11 cellular contexts compared by ENCODE assay signal in the genomic region with DNA sequence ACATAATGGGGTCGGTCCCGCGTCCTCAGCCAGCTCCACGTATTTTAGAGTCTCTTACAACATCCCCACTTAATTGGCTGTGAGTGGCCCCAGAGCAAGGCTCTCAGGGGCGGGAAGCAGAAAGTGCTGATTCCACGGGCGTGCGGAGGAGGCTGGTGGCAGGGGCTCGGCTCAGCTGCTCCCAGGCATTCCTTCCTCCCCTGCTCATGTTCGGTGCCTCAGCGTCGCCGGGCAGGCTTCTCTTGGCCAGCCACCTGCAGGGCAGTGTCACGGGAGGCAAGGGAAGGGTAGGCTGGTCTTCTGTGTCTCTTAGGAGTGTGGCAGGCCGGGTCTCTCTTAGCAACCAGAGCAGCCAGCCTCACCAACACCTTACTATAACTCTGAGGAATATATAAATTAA. TPM values are rescaled to one million over a fixed set of nuclear protein-coding genes. Genes with fewer than 3 reads are reported as not detected.
DNase-seq lines count a peak whose midpoint lies in the region; ATAC-seq, FAIRE-seq and TF ChIP-seq lines count a peak whose summit lies in the region.
"Had no signal": no experiment of that assay in that cellular context is flagged by ENCODE, and none has a peak within 500 bp of the region (broad histone marks: within the 10 kb centered on the region; RNA-seq: fewer than 3 reads in every experiment).

No MANE protein-coding gene starts in this region.

- TF ChIP-seq CTCF in AG04450 (IDR thresholded peaks at IDR 0.05; ENCODE audit: low read depth, low read length), result no peak
- no peak for TF ChIP-seq CTCF in WTC11 (IDR thresholded peaks at IDR 0.05)
- no peak for TF ChIP-seq CTCF in cardiac muscle cell (IDR thresholded peaks at IDR 0.05; ENCODE audit: low read depth, low read length)
- no peak for TF ChIP-seq CTCF in pancreas (IDR thresholded peaks at IDR 0.05)

- H3K27me3 Mint-ChIP-seq in WTC11 (ENCODE audit: low read depth), result no peaks in the 10 kb centered on the region
- no peaks in the 10 kb centered on the region for H3K27me3 Mint-ChIP-seq in activated T-cell treated with anti-CD3 and anti-CD28 coated beads, Interleukin-2, amount 50 U/mL, for 72 hours (ENCODE audit: low read depth)

- no peak overlapping the region for H3K4me3 Mint-ChIP-seq in WTC11
- H3K4me3 Mint-ChIP-seq in activated T-cell treated with anti-CD3 and anti-CD28 coated beads, Interleukin-2, amount 50 U/mL, for 72 hours, result no peak overlapping the region
- H3K4me3 Mint-ChIP-seq: CD4-positive, CD25-positive, alpha-beta regulatory T cell had no signal

- H3K4me1 Mint-ChIP-seq in WTC11, result peaks cover 33% of the 10 kb centered on the region
- H3K4me1 Mint-ChIP-seq in activated T-cell treated with anti-CD3 and anti-CD28 coated beads, Interleukin-2, amount 50 U/mL, for 72 hours (ENCODE audit: low read depth), result peaks cover 9% of the 10 kb centered on the region

- H3K9me3 ChIP-seq in AG04450 (ENCODE audit: control insufficient read depth, insufficient read depth, low read length), result peaks cover 5% of the 10 kb centered on the region; the same call in 1 of the 2 replicates
- no peaks in the 10 kb centered on the region for H3K9me3 ChIP-seq in cardiac muscle cell (ENCODE audit: low read depth)
- no peaks in the 10 kb centered on the region for H3K9me3 ChIP-seq in pancreas

- H3K4me1 ChIP-seq in cardiac muscle cell (ENCODE audit: low read depth), result no peaks in the 10 kb centered on the region
- peaks cover 16 to 19% (median 19%) of the 10 kb centered on the region in 3 donors for H3K4me1 ChIP-seq in pancreas

- no peak for DNase-seq in AG04450 (ENCODE audit: low read depth, low spot score)
- DNase-seq in WTC11 (ENCODE audit: low spot score), result peak; percentile 28
- peak; percentile 40 to 62 for DNase-seq in cardiac muscle cell (ENCODE audit: low read depth in 1 of 2, low spot score in 1 of 2)
- peak in 5 of 6 donors; percentile 43 to 71 (median 57) for DNase-seq in pancreas
- no peak for DNase-seq in activated T-cell treated with anti-CD3 and anti-CD28 coated beads, Interleukin-2, amount 50 U/mL, for 72 hours
- DNase-seq in HEK293T (ENCODE audit: extremely low spot score), result no peak
- no peak for DNase-seq in DMS79 treated with DMSO at 0.1 percent for 48 hours (lab: John Stamatoyannopoulos, UW)
- no peak for DNase-seq in NCI-H2029 (lab: John Stamatoyannopoulos, UW)
- DNase-seq: activated CD4-positive, alpha-beta T cell treated with anti-CD3 and anti-CD28 coated beads, Interleukin-2, amount 50 U/mL, for 1 hour; CD4-positive, CD25-positive, alpha-beta regulatory T cell; NCI-H510A treated with DMSO at 0.1 percent for 48 hours had no signal

- H3K9me3 Mint-ChIP-seq in WTC11, result no peaks in the 10 kb centered on the region
- no peaks in the 10 kb centered on the region for H3K9me3 Mint-ChIP-seq in activated T-cell treated with anti-CD3 and anti-CD28 coated beads, Interleukin-2, amount 50 U/mL, for 72 hours
- H3K9me3 Mint-ChIP-seq: CD4-positive, CD25-positive, alpha-beta regulatory T cell had no signal

- peaks cover 3% of the 10 kb centered on the region for H3K36me3 Mint-ChIP-seq in WTC11
- no peaks in the 10 kb centered on the region for H3K36me3 Mint-ChIP-seq in activated T-cell treated with anti-CD3 and anti-CD28 coated beads, Interleukin-2, amount 50 U/mL, for 72 hours (ENCODE audit: insufficient read depth in 2 of 2)

- peak overlapping the region; percentile 65 for H3K27ac Mint-ChIP-seq in WTC11
- H3K27ac Mint-ChIP-seq in activated T-cell treated with anti-CD3 and anti-CD28 coated beads, Interleukin-2, amount 50 U/mL, for 72 hours, result no peak overlapping the region
- H3K27ac Mint-ChIP-seq: CD4-positive, CD25-positive, alpha-beta regulatory T cell had no signal

- H3K27me3 ChIP-seq in AG04450 (ENCODE audit: control insufficient read depth, insufficient read depth, low read length) (no peaks in the 10 kb centered on the region), cardiac muscle cell (no peaks in the 10 kb centered on the region), pancreas (no peaks in the 10 kb centered on the region)

- WGBS in pancreas, 2 donors, result 24 to 33% methylated on average over 15 of the region's 15 CpGs

- H3K27ac ChIP-seq in AG04450 (ENCODE audit: low read depth, low read length) (peak overlapping the region; percentile 93), cardiac muscle cell (no peak overlapping the region), pancreas (peak overlapping the region; percentile 91 to 97 (median 94))

- no peak for FAIRE-seq in pancreas (lab: Jason Lieb, UNC)

- H3K36me3 ChIP-seq in cardiac muscle cell (peaks cover 5% of the 10 kb centered on the region), pancreas (no peaks in the 10 kb centered on the region)

- CTCF ChIA-PET in AG04450 (lab: Charles Lee) (no interaction called here), WTC11 (lab: Charles Lee) (interaction anchor here (0.6 to 2.0 kb wide), 3 partner anchors 54 to 355 kb away, joined by 3 to 8 read pairs (median 4); a partner anchor contains a TSS), HEK293T (lab: Yijun Ruan, JAX) (no interaction called here)

- H3K4me3 ChIP-seq in AG04450 (ENCODE audit: low read depth, low read length) (no peak overlapping the region), cardiac muscle cell (no peak overlapping the region), pancreas (no peak overlapping the region)

- POLR2A ChIA-PET in AG04450 (lab: Yijun Ruan, JAX) (interaction anchor here (1.7 to 1.8 kb wide), 2 partner anchors 16 to 54 kb away, joined by 7 to 11 read pairs; a partner anchor contains a TSS), WTC11 (lab: Charles Lee) (interaction anchor here (1.6 kb wide), 1 partner anchor 259 kb away, joined by 5 read pairs; a partner anchor contains a TSS), HEK293T (lab: Yijun Ruan, JAX) (no interaction called here)

- intact Hi-C loops in pancreas (cut with DNase I), result loop anchor here in 1 of 3 donors (10.0 kb wide), 1 partner anchor 71 kb away; no protein-coding TSS in a partner anchor

- ATAC-seq in WTC11 (peak; percentile 45), pancreas (peak; percentile 31 to 54 (median 50))
- ATAC-seq in activated T-cell treated with anti-CD3 and anti-CD28 coated beads, Interleukin-2, amount 50 U/mL, for 72 hours (replicated peaks in 1 of 2), result no peak

TF ChIP-seq in WTC11, 78 proteins besides CTCF, POLR2A, EP300 and RAD21 (continues in another document):
- TF ChIP-seq, protein P1, sequence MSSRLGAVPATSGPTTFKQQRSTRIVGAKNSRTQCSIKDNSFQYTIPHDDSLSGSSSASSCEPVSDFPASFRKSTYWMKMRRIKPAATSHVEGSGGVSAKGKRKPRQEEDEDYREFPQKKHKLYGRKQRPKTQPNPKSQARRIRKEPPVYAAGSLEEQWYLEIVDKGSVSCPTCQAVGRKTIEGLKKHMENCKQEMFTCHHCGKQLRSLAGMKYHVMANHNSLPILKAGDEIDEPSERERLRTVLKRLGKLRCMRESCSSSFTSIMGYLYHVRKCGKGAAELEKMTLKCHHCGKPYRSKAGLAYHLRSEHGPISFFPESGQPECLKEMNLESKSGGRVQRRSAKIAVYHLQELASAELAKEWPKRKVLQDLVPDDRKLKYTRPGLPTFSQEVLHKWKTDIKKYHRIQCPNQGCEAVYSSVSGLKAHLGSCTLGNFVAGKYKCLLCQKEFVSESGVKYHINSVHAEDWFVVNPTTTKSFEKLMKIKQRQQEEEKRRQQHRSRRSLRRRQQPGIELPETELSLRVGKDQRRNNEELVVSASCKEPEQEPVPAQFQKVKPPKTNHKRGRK (CRISPR knock-in tag; IDR thresholded peaks at IDR 0.05; ENCODE audit: borderline replicate concordance), result no peak

TF ChIP-seq in HEK293T, 16 proteins besides CTCF, POLR2A, EP300 and RAD21:
- TF ChIP-seq BHLHE40 (IDR thresholded peaks at IDR 0.05; ENCODE audit: borderline replicate concordance) (no peak), L3MBTL2 (conservative IDR thresholded peaks at IDR 0.05) (no peak), FOXA1 (IDR thresholded peaks at IDR 0.05) (no peak), CTBP1 (IDR thresholded peaks at IDR 0.05; ENCODE audit: borderline replicate concordance) (no peak), HDGF (IDR thresholded peaks at IDR 0.05; ENCODE audit: borderline replicate concordance) (no peak), ARNT (IDR thresholded peaks at IDR 0.05) (no peak), ELF4 (IDR thresholded peaks at IDR 0.05) (no peak), ZNF384 (IDR thresholded peaks at IDR 0.05) (no peak), FOXM1 (IDR thresholded peaks at IDR 0.05; ENCODE audit: borderline replicate concordance) (no peak), NFRKB (IDR thresholded peaks at IDR 0.05) (no peak)

RNA-seq across cellular contexts. Expression of a gene that starts 33.8 kb away (rescaled TPM):
- polyA plus RNA-seq in AG04450 (2011; rRNA removed) (3.5 and 4.4 TPM in 2 replicates), cardiac muscle cell (0.36 and 1.4 TPM in 2 replicates), pancreas (10 to 100 TPM in 1 of 2 donors, 1 to 10 TPM in 1; 10.0 to 12.2 TPM)
- polyA minus RNA-seq in AG04450 (2011; rRNA and poly(A)+ RNA removed), result 3.6 and 4.8 TPM in 2 replicates
- total RNA-seq in WTC11 (2021) (1.9 to 2.2 TPM (median 2.0 TPM) in 3 replicates), cardiac muscle cell (0.21 and 0.27 TPM in 2 replicates), pancreas (10 to 100 TPM in 3 of 6 donors, 1 to 10 TPM in 3; 6.9 to 14.3 (median 11.0) TPM)
- total RNA-seq in activated T-cell treated with anti-CD3 and anti-CD28 coated beads, Interleukin-2, amount 50 U/mL, for 72 hours, result 10 to 100 TPM; 23.7 to 30.0 TPM

RNA-seq across cellular contexts. Expression of a gene that starts 53.5 kb away (rescaled TPM):
- polyA plus RNA-seq in AG04450 (2011; rRNA removed) (65.2 and 77.5 TPM in 2 replicates), cardiac muscle cell (185 and 213 TPM in 2 replicates), pancreas (10 to 100 TPM; 50.3 to 51.2 TPM)
- 136 and 167 TPM in 2 replicates for polyA minus RNA-seq in AG04450 (2011; rRNA and poly(A)+ RNA removed)
- total RNA-seq in WTC11 (2021) (62.8 to 66.8 TPM (median 63.7 TPM) in 3 replicates), cardiac muscle cell (168 and 196 TPM in 2 replicates), pancreas (10 to 100 TPM; 29.5 to 51.7 (median 35.2) TPM)
- total RNA-seq in activated T-cell treated with anti-CD3 and anti-CD28 coated beads, Interleukin-2, amount 50 U/mL, for 72 hours, result 10 to 100 TPM; 51.0 to 53.6 TPM

RNA-seq across cellular contexts. Expression of a gene that starts 53.8 kb away (rescaled TPM):
- polyA plus RNA-seq in AG04450 (2011; rRNA removed), result 5.9 and 6.7 TPM in 2 replicates
- polyA minus RNA-seq in AG04450 (2011; rRNA and poly(A)+ RNA removed), result 13.3 and 24.0 TPM in 2 replicates
- total RNA-seq in WTC11 (2021), result 12.2 to 13.6 TPM (median 12.6 TPM) in 3 replicates
- total RNA-seq in cardiac muscle cell, result 22.4 and 32.3 TPM in 2 replicates
- 29.0 and 33.8 TPM in 2 replicates for polyA plus RNA-seq in cardiac muscle cell
- 1 to 10 TPM; 3.0 to 5.5 (median 4.1) TPM for total RNA-seq in pancreas
- polyA plus RNA-seq in pancreas, result 1 to 10 TPM; 5.0 to 5.1 TPM
- 1 to 10 TPM; 3.9 to 5.8 TPM for total RNA-seq in activated T-cell treated with anti-CD3 and anti-CD28 coated beads, Interleukin-2, amount 50 U/mL, for 72 hours

Comparison
In these comparisons a context has a peak if more than half of its experiments do, and no peak if none do; other contexts are left out.
1. DNase-seq: peak in WTC11 (single experiment), cardiac muscle cell (2 of 2) and pancreas (5 of 6); none in AG04450 (single experiment), activated T-cell treated with anti-CD3 and anti-CD28 coated beads, Interleukin-2, amount 50 U/mL, for 72 hours (0 of 2), HEK293T (single experiment), DMS79 treated with DMSO at 0.1 percent for 48 hours (single experiment) and NCI-H2029 (single experiment).
2. ATAC-seq: peak in WTC11 (single experiment) and pancreas (4 of 4); none in activated T-cell treated with anti-CD3 and anti-CD28 coated beads, Interleukin-2, amount 50 U/mL, for 72 hours (0 of 2).